In the genomic region with DNA sequence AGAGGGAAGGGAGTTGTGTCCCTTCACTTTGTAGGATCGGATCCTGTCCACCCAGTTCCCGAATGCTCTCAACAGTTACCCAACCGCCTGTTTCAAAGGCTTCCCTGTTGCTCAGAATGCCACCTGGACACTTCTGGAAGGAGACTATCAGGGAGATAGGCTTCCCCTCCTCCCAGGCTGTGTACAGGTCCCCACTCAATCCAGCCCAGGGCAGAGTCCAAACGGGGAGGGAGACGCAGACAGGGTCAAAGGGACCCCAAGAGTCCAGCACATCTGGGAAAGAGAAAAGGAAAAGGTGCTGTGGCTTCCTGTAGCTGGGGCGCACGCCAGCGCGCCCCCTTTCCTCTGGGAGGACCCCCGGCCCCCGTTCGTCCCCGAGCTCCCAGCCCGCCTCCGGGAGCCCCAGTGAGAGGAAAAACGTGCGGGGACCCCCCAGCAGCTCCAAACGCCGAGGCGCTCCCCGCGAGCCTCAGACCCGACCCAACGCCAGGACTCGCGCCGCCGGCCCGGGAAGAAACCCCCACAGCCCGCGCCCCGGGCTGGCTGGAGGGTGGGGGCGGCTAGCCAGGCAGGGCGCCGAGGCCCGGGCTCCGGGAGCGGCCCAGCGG, we compare ENCODE assay signal across 8 cellular contexts. TPM values are rescaled to one million over a fixed set of nuclear protein-coding genes. Genes with fewer than 3 reads are reported as not detected.
DNase-seq lines count a peak whose midpoint lies in the region; ATAC-seq and TF ChIP-seq lines count a peak whose summit lies in the region.

No MANE protein-coding gene starts in this region.

- peak overlapping the region; percentile 97 for H3K27ac ChIP-seq in left ventricle myocardium inferior (replicated peaks)

- H3K27me3 Mint-ChIP-seq in IgD-negative memory B cell = no peaks in the 10 kb centered on the region

- peaks cover 13% of the 10 kb centered on the region for H3K36me3 ChIP-seq in left ventricle myocardium inferior

- no peaks in the 10 kb centered on the region for H3K36me3 Mint-ChIP-seq in IgD-negative memory B cell

- peak; percentile 4 for ATAC-seq in GM21367 (IDR thresholded peaks at IDR 0.05; ENCODE audit: unreplicated experiment)

- DNase-seq in ELF-1 (ENCODE audit: low read depth, low spot score) = peak; percentile 49
- DNase-seq in activated CD8-positive, alpha-beta memory T cell treated with anti-CD3 and anti-CD28 coated beads, Interleukin-2, amount 50 U/mL, for 48 hours = peak; percentile 74
- no peak for DNase-seq in left ventricle myocardium inferior
- DNase-seq in retinal pigment epithelial cell (ENCODE audit: low read depth) = no peak
- DNase-seq in NCI-H187 (lab: John Stamatoyannopoulos, UW) = no peak
- DNase-seq in NCI-H774 (lab: John Stamatoyannopoulos, UW) = no peak

- no peaks in the 10 kb centered on the region for H3K27me3 ChIP-seq in left ventricle myocardium inferior (ENCODE audit: low read depth)

- H3K4me1 Mint-ChIP-seq in IgD-negative memory B cell = peaks cover 33 to 37% (median 33%) of the 10 kb centered on the region in 3 donors

- H3K9me3 Mint-ChIP-seq in IgD-negative memory B cell = no peaks in the 10 kb centered on the region

- H3K4me3 ChIP-seq in left ventricle myocardium inferior = peak overlapping the region; percentile 97
- peak overlapping the region; percentile 98 for H3K4me3 ChIP-seq in retinal pigment epithelial cell (ENCODE audit: low read length)

- intact Hi-C loops in left ventricle myocardium inferior (cut with micrococcal nuclease) = no loop called here

- peaks cover 66% of the 10 kb centered on the region for H3K4me1 ChIP-seq in left ventricle myocardium inferior

- H3K9me3 ChIP-seq in left ventricle myocardium inferior (replicated peaks) = no peaks in the 10 kb centered on the region

- peak overlapping the region; percentile 88 to 98 (median 89) for H3K27ac Mint-ChIP-seq in IgD-negative memory B cell

- TF ChIP-seq CTCF in left ventricle myocardium inferior (IDR thresholded peaks at IDR 0.05; ENCODE audit: borderline replicate concordance) (no peak), retinal pigment epithelial cell (conservative IDR thresholded peaks at IDR 0.05; ENCODE audit: low read depth, low read length) (no peak)

- H3K4me3 Mint-ChIP-seq in IgD-negative memory B cell = peak overlapping the region; percentile 89 to 97 (median 94)

RNA-seq across cellular contexts. Expression of a gene that starts 0.6 kb away (rescaled TPM):
- 72.6 TPM for polyA plus RNA-seq in IgD-negative memory B cell
- total RNA-seq in left ventricle myocardium inferior = 61.9 TPM

RNA-seq across cellular contexts. Expression of a gene that starts 0.9 kb away (rescaled TPM):
- polyA plus RNA-seq in IgD-negative memory B cell = 0.16 TPM
- not detected for total RNA-seq in left ventricle myocardium inferior

RNA-seq across cellular contexts. Expression of a gene that starts 18.9 kb away (rescaled TPM):
- polyA plus RNA-seq in IgD-negative memory B cell = 34.7 TPM
- total RNA-seq in left ventricle myocardium inferior = 17.4 TPM

RNA-seq across cellular contexts. Expression of a gene that starts 18.9 kb away (rescaled TPM):
- 114 TPM for polyA plus RNA-seq in IgD-negative memory B cell
- total RNA-seq in left ventricle myocardium inferior = 60.7 TPM

RNA-seq across cellular contexts. Expression of a gene that starts 27.2 kb away (rescaled TPM):
- polyA plus RNA-seq in IgD-negative memory B cell = 1,229 TPM
- total RNA-seq in left ventricle myocardium inferior = 859 TPM

Comparison
In these comparisons a context has a peak if more than half of its experiments do, and no peak if none do; other contexts are left out.
1. DNase-seq: peak in ELF-1 (single experiment) and activated CD8-positive, alpha-beta memory T cell treated with anti-CD3 and anti-CD28 coated beads, Interleukin-2, amount 50 U/mL, for 48 hours (single experiment); none in left ventricle myocardium inferior (single experiment), retinal pigment epithelial cell (single experiment), NCI-H187 (0 of 2) and NCI-H774 (single experiment).